ENCODE assay signal across 21 cellular contexts in genomic region chr5:175377816-175378215, GRCh38.
"Had no signal": no experiment of that assay in that cellular context is flagged by ENCODE, and none has a peak within 500 bp of the region (broad histone marks: within the 10 kb centered on the region; RNA-seq: fewer than 3 reads in every experiment).

No MANE protein-coding gene starts in this region.

- H3K27me3 ChIP-seq: body of pancreas, cardiac muscle cell, pancreas, tibial artery had no signal

- H3K4me1 ChIP-seq: body of pancreas, heart right ventricle, lower lobe of right lung, pancreas had no signal

- DNase-seq: activated CD4-positive, alpha-beta T cell treated with anti-CD3 and anti-CD28 coated beads for 1 hour; activated CD4-positive, alpha-beta T cell treated with anti-CD3 and anti-CD28 coated beads, Interleukin-2, amount 50 U/mL, for 48 hours; activated gamma-delta T cell; activated naive CD4-positive, alpha-beta T cell treated with anti-CD3 and anti-CD28 coated beads, Interleukin-2, amount 50 U/mL, for 16 hours; activated naive CD8-positive, alpha-beta T cell treated with anti-CD3 and anti-CD28 coated beads, Interleukin-2, amount 50 U/mL, for 24 hours; body of pancreas; cortex of kidney; endodermal cell; heart right ventricle; lower lobe of right lung; mesendoderm; pancreas; right cardiac atrium; stimulated activated CD4-positive, alpha-beta T cell treated with anti-CD3 and anti-CD28 coated beads, Interleukin-12 subunit alpha, Interleukin-12 subunit beta, amount 100 ng/mL, for 4 hours; stimulated activated CD4-positive, alpha-beta T cell treated with anti-CD3 and anti-CD28 coated beads, Interleukin-4, amount 100 ng/mL, for 4 hours; substantia nigra; tibial artery; WERI-Rb-1 had no signal

- H3K36me3 ChIP-seq: cardiac muscle cell, heart right ventricle, lower lobe of right lung, pancreas, tibial artery, WERI-Rb-1 had no signal

- ATAC-seq: activated naive CD8-positive, alpha-beta T cell treated with anti-CD3 and anti-CD28 coated beads, Interleukin-2, amount 50 U/mL, for 24 hours; body of pancreas; heart right ventricle; left lobe of liver; pancreas; right cardiac atrium had no signal

- H3K27ac ChIP-seq: body of pancreas, cardiac muscle cell, heart right ventricle, lower lobe of right lung, pancreas, tibial artery, WERI-Rb-1 had no signal

- H3K4me3 ChIP-seq: body of pancreas, cardiac muscle cell, heart right ventricle, lower lobe of right lung, mucosa of descending colon, pancreas, tibial artery had no signal

- H3K9me3 ChIP-seq: body of pancreas, lower lobe of right lung, mucosa of descending colon, pancreas, tibial artery had no signal
